ENCODE assay signal across 19 cellular contexts in the genomic region with DNA sequence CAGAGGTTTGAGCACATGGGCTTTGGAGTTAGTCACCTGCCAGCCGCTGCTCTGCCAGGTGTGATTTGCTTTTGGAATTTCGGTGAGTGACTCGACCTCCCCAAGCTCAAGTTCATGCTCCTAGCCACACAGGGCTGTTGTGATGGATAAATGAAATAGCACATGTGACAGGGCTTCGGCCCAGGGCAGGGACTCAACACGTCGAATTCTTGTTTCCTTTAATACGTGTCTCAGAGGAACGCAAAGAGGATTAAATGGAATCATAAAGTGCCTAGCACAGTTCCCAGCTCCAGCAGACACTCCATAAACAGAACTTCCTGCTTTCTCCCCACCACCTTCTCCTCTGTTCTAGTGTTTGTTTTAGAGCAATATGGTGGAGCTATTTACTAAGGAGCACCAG.
"Had no signal": no experiment of that assay in that cellular context is flagged by ENCODE, and none has a peak within 500 bp of the region (broad histone marks: within the 10 kb centered on the region; RNA-seq: fewer than 3 reads in every experiment).

No MANE protein-coding gene starts in this region.

- H3K9ac ChIP-seq: neural progenitor cell had no signal

- H2AFZ ChIP-seq: neural progenitor cell had no signal

- H3K36me3 ChIP-seq: breast epithelium, neural progenitor cell, tibial nerve had no signal

- H3K9me3 ChIP-seq: breast epithelium, tibial nerve had no signal

- DNase-seq: activated CD4-positive, alpha-beta T cell treated with anti-CD3 and anti-CD28 coated beads for 1 hour; activated CD4-positive, alpha-beta T cell treated with anti-CD3 and anti-CD28 coated beads, Interleukin-2, amount 50 U/mL, for 1 hour; activated naive CD4-positive, alpha-beta T cell treated with Interleukin-2 at 50 U/mL for 16 hours; activated naive CD8-positive, alpha-beta T cell treated with anti-CD3 and anti-CD28 coated beads for 36 hours; activated T-cell treated with anti-CD3 and anti-CD28 coated beads, Interleukin-2, amount 50 U/mL, for 1 hour; cerebellar nuclear complex; endodermal cell; hippocampal formation; naive thymus-derived CD8-positive, alpha-beta T cell; retina; stimulated activated CD4-positive, alpha-beta T cell treated with anti-CD3 and anti-CD28 coated beads, Interleukin-1b, Interleukin-23, amount 100 ng/mL, for 48 hours; stimulated activated naive CD8-positive, alpha-beta T cell treated with anti-CD3 and anti-CD28 coated beads, Interleukin-15, amount 100 ng/mL, for 72 hours; T-helper 9 cell had no signal

- H3K4me1 ChIP-seq: breast epithelium, neural progenitor cell had no signal

- H3K27me3 ChIP-seq: breast epithelium, neural progenitor cell, tibial nerve had no signal

- H3K4me3 ChIP-seq: breast epithelium, coronary artery, lung, neural progenitor cell, tibial nerve had no signal

- H3K4me2 ChIP-seq: neural progenitor cell had no signal

- ATAC-seq: naive thymus-derived CD8-positive, alpha-beta T cell had no signal

- H3K27ac ChIP-seq: breast epithelium, epithelial cell of prostate, neural progenitor cell had no signal
